ENCODE assay signal across 23 cellular contexts in genomic region chr19:58237324-58237723, GRCh38. TPM values are rescaled to one million over a fixed set of nuclear protein-coding genes. Genes with fewer than 3 reads are reported as not detected.
A peak's percentile ranks its signal among the peaks of the same experiment; 100 is the strongest.
DNase-seq lines count a peak whose midpoint lies in the region; ATAC-seq and TF ChIP-seq lines count a peak whose summit lies in the region.
"Had no signal": no experiment of that assay in that cellular context is flagged by ENCODE, and none has a peak within 500 bp of the region (broad histone marks: within the 10 kb centered on the region; RNA-seq: fewer than 3 reads in every experiment).

No MANE protein-coding gene starts in this region.

- H3K36me3 ChIP-seq in BLaER1 (peaks cover 100% of the 10 kb centered on the region), RWPE2 (ENCODE audit: low read depth) (peaks cover 94% of the 10 kb centered on the region), duodenal mucosa (ENCODE audit: control insufficient read depth in 1 of 2, insufficient read depth in 2 of 2, low read length in 2 of 2) (peaks cover 42 to 79% of the 10 kb centered on the region in 2 donors), neuronal stem cell (replicated peaks in 1 of 2; ENCODE audit: control insufficient read depth in 2 of 2, insufficient read depth in 2 of 2, low read length in 2 of 2) (peaks cover 57 to 87% of the 10 kb centered on the region in 2 donors)
- H3K36me3 ChIP-seq: HAP-1 had no signal

- DNase-seq in RWPE2 (ENCODE audit: low spot score) (peak; percentile 33), neuronal stem cell (ENCODE audit: low spot score) (no peak), T-helper 9 cell (no peak), DMS114 treated with DMSO at 0.1 percent for 48 hours (lab: John Stamatoyannopoulos, UW; ENCODE audit: unreplicated experiment) (no peak), NCI-H1417 treated with DMSO at 0.1 percent for 48 hours (lab: John Stamatoyannopoulos, UW) (no peak)
- DNase-seq: 8988T; ACHN; AML-193; BE2C; Caco-2; CD4-positive, CD25-positive, alpha-beta regulatory T cell; CD8-positive, alpha-beta T cell; DMS79; EL; GDM1; HFFc6 had no signal

- H3K4me1 ChIP-seq in BLaER1 (no peaks in the 10 kb centered on the region), RWPE2 (ENCODE audit: insufficient read depth, poor library complexity, severe bottlenecking) (no peaks in the 10 kb centered on the region), duodenal mucosa (ENCODE audit: control insufficient read depth in 1 of 2, insufficient read depth in 2 of 2, low read length in 2 of 2) (no peaks in the 10 kb centered on the region), neuronal stem cell (ENCODE audit: control insufficient read depth in 2 of 2, insufficient read depth in 1 of 2, low read depth in 1 of 2, low read length in 2 of 2) (no peaks in the 10 kb centered on the region)
- H3K4me1 ChIP-seq: A549, BE2C, Caco-2, HAP-1 had no signal

- no peak for TF ChIP-seq CTCF in RWPE2 (IDR thresholded peaks at IDR 0.05; ENCODE audit: poor library complexity, severe bottlenecking)

- H4K20me1 ChIP-seq in BLaER1 = no peaks in the 10 kb centered on the region; the same call in 1 of the 2 replicates

- peaks cover 3% of the 10 kb centered on the region for H3K79me1 ChIP-seq in neuronal stem cell (ENCODE audit: low read depth, low read length)

- no peak overlapping the region for H3K14ac ChIP-seq in neuronal stem cell (ENCODE audit: low read length)

- no peak overlapping the region for H4K8ac ChIP-seq in neuronal stem cell (ENCODE audit: low read depth, low read length)

- no peak overlapping the region for H2BK15ac ChIP-seq in neuronal stem cell (ENCODE audit: low read length)

- no peak overlapping the region for H2BK12ac ChIP-seq in neuronal stem cell (ENCODE audit: low read length)

- H3K27me3 ChIP-seq in BLaER1 (no peaks in the 10 kb centered on the region), RWPE2 (ENCODE audit: insufficient read depth, poor library complexity, severe bottlenecking) (no peaks in the 10 kb centered on the region), duodenal mucosa (ENCODE audit: control insufficient read depth in 1 of 2, insufficient read depth in 2 of 2, low read length in 2 of 2) (no peaks in the 10 kb centered on the region), neuronal stem cell (ENCODE audit: control insufficient read depth in 3 of 3, insufficient read depth in 3 of 3, low read depth in 1 of 3, low read length in 3 of 3) (no peaks in the 10 kb centered on the region)
- H3K27me3 ChIP-seq: BE2C had no signal

- H2AK5ac ChIP-seq in neuronal stem cell (ENCODE audit: low read depth, low read length) = no peak overlapping the region

- peak overlapping the region; percentile 7; the same call in 1 of the 2 replicates for H3K4me3 ChIP-seq in BLaER1
- no peak overlapping the region for H3K4me3 ChIP-seq in RWPE2 (ENCODE audit: severe bottlenecking)
- H3K4me3 ChIP-seq in duodenal mucosa (ENCODE audit: low read depth in 1 of 2, low read length in 2 of 2) = peak overlapping the region; percentile 15 to 28
- H3K4me3 ChIP-seq in neuronal stem cell (ENCODE audit: low read length in 2 of 2) = no peak overlapping the region
- H3K4me3 ChIP-seq: A549, GM12878, GM23338, HAP-1 had no signal

- H3K9ac ChIP-seq in BLaER1 (no peak overlapping the region), duodenal mucosa (ENCODE audit: low read depth in 1 of 2, low read length in 2 of 2) (no peak overlapping the region), neuronal stem cell (ENCODE audit: low read depth, low read length, poor library complexity) (peak overlapping the region; percentile 21)

- H3K23ac ChIP-seq in neuronal stem cell (ENCODE audit: low read depth, low read length, poor library complexity) = no peak overlapping the region

- no peak overlapping the region for H2AFZ ChIP-seq in neuronal stem cell (ENCODE audit: low read length)
- H2AFZ ChIP-seq: GM23338 had no signal

- no peak for ATAC-seq in RWPE2 (ENCODE audit: low read depth)
- ATAC-seq: A549; CD8-positive, alpha-beta T cell; GM12878; GM23338 had no signal

- peaks cover 99% of the 10 kb centered on the region for H3K9me3 ChIP-seq in BLaER1
- peaks cover 2% of the 10 kb centered on the region for H3K9me3 ChIP-seq in RWPE2 (ENCODE audit: severe bottlenecking)
- H3K9me3 ChIP-seq in duodenal mucosa (ENCODE audit: control insufficient read depth in 1 of 2, low read length in 2 of 2) = peaks cover 54 to 58% of the 10 kb centered on the region in 2 donors
- peaks cover 20 to 82% of the 10 kb centered on the region in 2 donors for H3K9me3 ChIP-seq in neuronal stem cell (replicated peaks in 1 of 2; ENCODE audit: control insufficient read depth in 2 of 2, insufficient read depth in 1 of 2, low read depth in 1 of 2, low read length in 2 of 2)
- H3K9me3 ChIP-seq: BE2C, HAP-1 had no signal

- H3K4me2 ChIP-seq in BLaER1 (no peak overlapping the region), neuronal stem cell (ENCODE audit: insufficient read depth, low read length, poor library complexity, severe bottlenecking) (no peak overlapping the region)
- H3K4me2 ChIP-seq: A549, GM23338 had no signal

- no peak overlapping the region for H3K18ac ChIP-seq in neuronal stem cell (ENCODE audit: low read length)

- no peak overlapping the region for H3K27ac ChIP-seq in BLaER1
- no peak overlapping the region for H3K27ac ChIP-seq in RWPE2 (ENCODE audit: poor library complexity, severe bottlenecking)
- H3K27ac ChIP-seq in duodenal mucosa (ENCODE audit: low read depth, low read length) = no peak overlapping the region
- H3K27ac ChIP-seq in neuronal stem cell (replicated peaks; ENCODE audit: low read length) = no peak overlapping the region
- H3K27ac ChIP-seq: A549, C4-2B had no signal

- no peak overlapping the region for H4K91ac ChIP-seq in neuronal stem cell (ENCODE audit: low read depth, low read length, poor library complexity)

- no peak overlapping the region for H2BK5ac ChIP-seq in neuronal stem cell (ENCODE audit: low read length)

- WGBS in neuronal stem cell (ENCODE audit: extremely low coverage in 2 of 2, insufficient read length in 2 of 2, insufficient replicate concordance in 1 of 2), 2 donors = no CpG with 5 or more reads among the region's 10 CpGs

- H2BK120ac ChIP-seq in neuronal stem cell (ENCODE audit: low read depth, low read length) = no peak overlapping the region

- no peak overlapping the region for H3K4ac ChIP-seq in neuronal stem cell (ENCODE audit: low read length)

RNA-seq across cellular contexts. Expression of gene ZNF544, which starts 8.6 kb away (rescaled TPM):
- 47.7 TPM for polyA plus RNA-seq in neuronal stem cell (2013, experiment 1 of 2)
- 47.3 TPM for polyA plus RNA-seq in neuronal stem cell (2013, experiment 2 of 2)

RNA-seq across cellular contexts. Expression of gene ZNF8, which starts 41.4 kb away (rescaled TPM):
- polyA plus RNA-seq in neuronal stem cell (2013, experiment 1 of 2) = 9.0 TPM
- polyA plus RNA-seq in neuronal stem cell (2013, experiment 2 of 2) = 10.0 TPM

RNA-seq across cellular contexts. Expression of gene ZNF274, which starts 54.5 kb away (rescaled TPM):
- polyA plus RNA-seq in neuronal stem cell (2013, experiment 1 of 2) = 19.6 TPM
- 19.3 TPM for polyA plus RNA-seq in neuronal stem cell (2013, experiment 2 of 2)

Comparison
In these comparisons a context has a peak if more than half of its experiments do, and no peak if none do; other contexts are left out.
1. H3K4me3 ChIP-seq: peak in BLaER1 (single experiment) and duodenal mucosa (2 of 2); none in RWPE2 (single experiment) and neuronal stem cell (0 of 2).